In genomic region chr14:105203057-105203494, GRCh38 we compare ENCODE assay signal across 8 cellular contexts. TPM values are rescaled to one million over a fixed set of nuclear protein-coding genes. Genes with fewer than 3 reads are reported as not detected.
A peak's percentile ranks its signal among the peaks of the same experiment; 100 is the strongest.
DNase-seq lines count a peak whose midpoint lies in the region; ATAC-seq and TF ChIP-seq lines count a peak whose summit lies in the region.

No MANE protein-coding gene starts in this region.

- WGBS in neuronal stem cell (ENCODE audit: extremely low coverage in 2 of 2, insufficient read length in 2 of 2, insufficient replicate concordance in 1 of 2), 2 donors: no CpG with 5 or more reads among the region's 18 CpGs

- H3K4me3 Mint-ChIP-seq in activated T-helper 1 cell treated with anti-CD3 and anti-CD28 coated beads, Interleukin-12 subunit alpha, Interleukin-12 subunit beta, Interleukin-2, Interleukin-4 antibody, amounts not matched to agents 30 ng/mL and 10 ng/mL and 1 ng/mL, durations not matched to agents 14 hours and 24 hours and 36 hours: no peak overlapping the region

- H3K9me3 ChIP-seq in OCI-LY3 (ENCODE audit: insufficient read depth, low read length) (no peaks in the 10 kb centered on the region), neuronal stem cell (replicated peaks in 1 of 2; ENCODE audit: control insufficient read depth in 2 of 2, insufficient read depth in 1 of 2, low read depth in 1 of 2, low read length in 2 of 2) (peaks cover 0 to 2% of the 10 kb centered on the region in 2 donors), upper lobe of right lung (no peaks in the 10 kb centered on the region)

- H3K27me3 Mint-ChIP-seq in activated T-helper 1 cell treated with anti-CD3 and anti-CD28 coated beads, Interleukin-12 subunit alpha, Interleukin-12 subunit beta, Interleukin-2, Interleukin-4 antibody, amounts not matched to agents 30 ng/mL and 10 ng/mL and 1 ng/mL, durations not matched to agents 14 hours and 24 hours and 36 hours (ENCODE audit: insufficient read depth): no peaks in the 10 kb centered on the region

- peak overlapping the region; percentile 24 for H2BK12ac ChIP-seq in neuronal stem cell (ENCODE audit: low read length)

- no peaks in the 10 kb centered on the region for H3K9me3 Mint-ChIP-seq in activated T-helper 1 cell treated with anti-CD3 and anti-CD28 coated beads, Interleukin-12 subunit alpha, Interleukin-12 subunit beta, Interleukin-2, Interleukin-4 antibody, amounts not matched to agents 30 ng/mL and 10 ng/mL and 1 ng/mL, durations not matched to agents 14 hours and 24 hours and 36 hours

- intact Hi-C loops in activated T-helper 1 cell treated with anti-CD3 and anti-CD28 coated beads, Interleukin-12 subunit alpha, Interleukin-12 subunit beta, Interleukin-2, Interleukin-4 antibody, amounts not matched to agents 30 ng/mL and 10 ng/mL and 1 ng/mL, durations not matched to agents 14 hours and 24 hours and 36 hours (cut with micrococcal nuclease): loop anchor here (1.0 to 10.0 kb wide), 4 partner anchors 78 to 322 kb away; partner anchors contain the start of gene TMEM121
- intact Hi-C loops in upper lobe of right lung (cut with DNase I): loop anchor here (5.0 to 10.0 kb wide), 2 partner anchors 82 to 154 kb away; no protein-coding TSS in a partner anchor

- H4K91ac ChIP-seq in neuronal stem cell (ENCODE audit: low read depth, low read length, poor library complexity): no peak overlapping the region

- H3K18ac ChIP-seq in neuronal stem cell (ENCODE audit: low read length): peak overlapping the region; percentile 88

- H3K36me3 ChIP-seq in OCI-LY3 (replicated peaks; ENCODE audit: low read depth, low read length) (no peaks in the 10 kb centered on the region), neuronal stem cell (replicated peaks in 1 of 2; ENCODE audit: control insufficient read depth in 2 of 2, insufficient read depth in 2 of 2, low read length in 2 of 2) (no peaks in the 10 kb centered on the region), upper lobe of right lung (no peaks in the 10 kb centered on the region)

- peak overlapping the region; percentile 41 for H3K4me2 ChIP-seq in OCI-LY3 (ENCODE audit: low read length)
- peak overlapping the region; percentile 52 for H3K4me2 ChIP-seq in neuronal stem cell (ENCODE audit: insufficient read depth, low read length, poor library complexity, severe bottlenecking)

- peak overlapping the region; percentile 65 for H2BK15ac ChIP-seq in neuronal stem cell (ENCODE audit: low read length)

- H2BK120ac ChIP-seq in neuronal stem cell (ENCODE audit: low read depth, low read length): no peak overlapping the region

- H3K9ac ChIP-seq in OCI-LY3 (ENCODE audit: low read length): no peak overlapping the region
- H3K9ac ChIP-seq in neuronal stem cell (ENCODE audit: low read depth, low read length, poor library complexity): peak overlapping the region; percentile 74

- no peak overlapping the region for H2AFZ ChIP-seq in OCI-LY3 (ENCODE audit: low read depth, low read length)
- H2AFZ ChIP-seq in neuronal stem cell (ENCODE audit: low read length): peak overlapping the region; percentile 86

- H3K27ac ChIP-seq in OCI-LY3 (ENCODE audit: low read length) (no peak overlapping the region), neuronal stem cell (replicated peaks; ENCODE audit: low read length) (no peak overlapping the region), upper lobe of right lung (no peak overlapping the region)

- H4K20me1 ChIP-seq in OCI-LY3 (ENCODE audit: insufficient read depth, low read length): no peaks in the 10 kb centered on the region

- H3K23ac ChIP-seq in neuronal stem cell (ENCODE audit: low read depth, low read length, poor library complexity): peak overlapping the region; percentile 20

- H3K79me1 ChIP-seq in neuronal stem cell (ENCODE audit: low read depth, low read length): peaks cover 3% of the 10 kb centered on the region

- no peak overlapping the region for H3K27ac Mint-ChIP-seq in activated T-helper 1 cell treated with anti-CD3 and anti-CD28 coated beads, Interleukin-12 subunit alpha, Interleukin-12 subunit beta, Interleukin-2, Interleukin-4 antibody, amounts not matched to agents 30 ng/mL and 10 ng/mL and 1 ng/mL, durations not matched to agents 14 hours and 24 hours and 36 hours

- H3K4ac ChIP-seq in neuronal stem cell (ENCODE audit: low read length): no peak overlapping the region

- TF ChIP-seq CTCF in OCI-LY3 (IDR thresholded peaks at IDR 0.05; ENCODE audit: low read depth, low read length): peak; percentile 88
- peak; percentile 92 for TF ChIP-seq CTCF in upper lobe of right lung (IDR thresholded peaks at IDR 0.05)

- H3K4me3 ChIP-seq in OCI-LY3 (ENCODE audit: low read length) (no peak overlapping the region), neuronal stem cell (ENCODE audit: low read length in 2 of 2) (no peak overlapping the region), upper lobe of right lung (no peak overlapping the region)

- no peaks in the 10 kb centered on the region for H3K4me1 ChIP-seq in OCI-LY3 (ENCODE audit: low read length)
- peaks cover 11 to 22% of the 10 kb centered on the region in 2 donors for H3K4me1 ChIP-seq in neuronal stem cell (ENCODE audit: control insufficient read depth in 2 of 2, insufficient read depth in 1 of 2, low read depth in 1 of 2, low read length in 2 of 2)
- peaks cover 40% of the 10 kb centered on the region for H3K4me1 ChIP-seq in upper lobe of right lung

- peak overlapping the region; percentile 92 for H4K8ac ChIP-seq in neuronal stem cell (ENCODE audit: low read depth, low read length)

- H2AK5ac ChIP-seq in neuronal stem cell (ENCODE audit: low read depth, low read length): peak overlapping the region; percentile 71

- peak; percentile 92 for DNase-seq in AG08396 (ENCODE audit: low spot score)
- DNase-seq in GM19240 (ENCODE audit: insufficient read length, low spot score): peak; percentile 83
- DNase-seq in activated T-helper 1 cell treated with anti-CD3 and anti-CD28 coated beads, Interleukin-12 subunit alpha, Interleukin-12 subunit beta, Interleukin-2, Interleukin-4 antibody, amounts not matched to agents 30 ng/mL and 10 ng/mL and 1 ng/mL, durations not matched to agents 14 hours and 24 hours and 36 hours (ENCODE audit: low spot score): peak; percentile 55
- DNase-seq in fibroblast of peridontal ligament (ENCODE audit: extremely low read depth): peak; percentile 58
- peak; percentile 74 for DNase-seq in neuronal stem cell (ENCODE audit: low spot score)
- peak; percentile 90 for DNase-seq in upper lobe of right lung

- no peaks in the 10 kb centered on the region for H3K36me3 Mint-ChIP-seq in activated T-helper 1 cell treated with anti-CD3 and anti-CD28 coated beads, Interleukin-12 subunit alpha, Interleukin-12 subunit beta, Interleukin-2, Interleukin-4 antibody, amounts not matched to agents 30 ng/mL and 10 ng/mL and 1 ng/mL, durations not matched to agents 14 hours and 24 hours and 36 hours (ENCODE audit: low read depth)

- H3K79me2 ChIP-seq in OCI-LY3 (ENCODE audit: low read length): no peaks in the 10 kb centered on the region

- H2BK5ac ChIP-seq in neuronal stem cell (ENCODE audit: low read length): peak overlapping the region; percentile 60

- peaks cover 15% of the 10 kb centered on the region for H3K27me3 ChIP-seq in OCI-LY3 (ENCODE audit: low read depth, low read length)
- peaks cover 0 to 2% (median 0%) of the 10 kb centered on the region in 3 experiments for H3K27me3 ChIP-seq in neuronal stem cell (ENCODE audit: control insufficient read depth in 3 of 3, insufficient read depth in 3 of 3, low read depth in 1 of 3, low read length in 3 of 3)
- peaks cover 17% of the 10 kb centered on the region for H3K27me3 ChIP-seq in upper lobe of right lung

- ATAC-seq in upper lobe of right lung: peak; percentile 68
- ATAC-seq in HG02623 (IDR thresholded peaks at IDR 0.05; ENCODE audit: unreplicated experiment): no peak

- peaks cover 5% of the 10 kb centered on the region for H3K4me1 Mint-ChIP-seq in activated T-helper 1 cell treated with anti-CD3 and anti-CD28 coated beads, Interleukin-12 subunit alpha, Interleukin-12 subunit beta, Interleukin-2, Interleukin-4 antibody, amounts not matched to agents 30 ng/mL and 10 ng/mL and 1 ng/mL, durations not matched to agents 14 hours and 24 hours and 36 hours (ENCODE audit: low read depth)

- peak overlapping the region; percentile 64 for H3K14ac ChIP-seq in neuronal stem cell (ENCODE audit: low read length)

RNA-seq across cellular contexts. Expression of gene NUDT14, which starts 22.0 kb away (rescaled TPM):
- 8.5 and 10.9 TPM in 2 replicates for total RNA-seq in activated T-helper 1 cell treated with anti-CD3 and anti-CD28 coated beads, Interleukin-12 subunit alpha, Interleukin-12 subunit beta, Interleukin-2, Interleukin-4 antibody, amounts not matched to agents 30 ng/mL and 10 ng/mL and 1 ng/mL, durations not matched to agents 14 hours and 24 hours and 36 hours
- 21.6 TPM for polyA plus RNA-seq in neuronal stem cell (2013, experiment 1 of 2)
- 21.9 TPM for polyA plus RNA-seq in neuronal stem cell (2013, experiment 2 of 2)
- total RNA-seq in upper lobe of right lung: 59.1 TPM

RNA-seq across cellular contexts. Expression of gene JAG2, which starts 34.5 kb away (rescaled TPM):
- total RNA-seq in activated T-helper 1 cell treated with anti-CD3 and anti-CD28 coated beads, Interleukin-12 subunit alpha, Interleukin-12 subunit beta, Interleukin-2, Interleukin-4 antibody, amounts not matched to agents 30 ng/mL and 10 ng/mL and 1 ng/mL, durations not matched to agents 14 hours and 24 hours and 36 hours: 6.5 and 7.4 TPM in 2 replicates
- 5.2 TPM for polyA plus RNA-seq in neuronal stem cell (2013, experiment 1 of 2)
- polyA plus RNA-seq in neuronal stem cell (2013, experiment 2 of 2): 4.9 TPM
- 31.2 TPM for total RNA-seq in upper lobe of right lung

RNA-seq across cellular contexts. Expression of gene BTBD6, which starts 45.3 kb away (rescaled TPM):
- 41.1 and 41.9 TPM in 2 replicates for total RNA-seq in activated T-helper 1 cell treated with anti-CD3 and anti-CD28 coated beads, Interleukin-12 subunit alpha, Interleukin-12 subunit beta, Interleukin-2, Interleukin-4 antibody, amounts not matched to agents 30 ng/mL and 10 ng/mL and 1 ng/mL, durations not matched to agents 14 hours and 24 hours and 36 hours
- polyA plus RNA-seq in neuronal stem cell (2013, experiment 1 of 2): 10.8 TPM
- 10.4 TPM for polyA plus RNA-seq in neuronal stem cell (2013, experiment 2 of 2)
- total RNA-seq in upper lobe of right lung: 51.3 TPM
